In the genomic region with DNA sequence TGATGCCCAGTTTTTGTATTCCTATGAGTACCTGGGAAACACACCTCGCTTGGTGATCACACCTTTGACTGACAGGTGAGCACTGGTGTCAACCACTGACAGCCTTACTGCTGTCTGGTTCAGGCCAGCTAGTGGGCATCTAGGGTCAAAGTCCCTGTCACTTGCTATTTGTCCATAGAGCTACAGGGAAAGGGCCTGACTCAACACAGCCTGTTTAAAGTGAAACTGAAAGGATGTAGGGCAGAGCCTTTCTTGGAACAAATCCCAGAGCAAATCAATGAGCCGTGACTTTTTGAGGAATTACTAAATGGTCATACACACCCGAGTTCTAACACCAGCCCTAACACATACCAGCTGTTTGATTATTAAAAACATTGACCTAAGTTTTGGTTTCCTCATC, we compare ENCODE assay signal across 17 cellular contexts.
DNase-seq lines count a peak whose midpoint lies in the region; ATAC-seq, FAIRE-seq and TF ChIP-seq lines count a peak whose summit lies in the region.
"Had no signal": no experiment of that assay in that cellular context is flagged by ENCODE, and none has a peak within 500 bp of the region (broad histone marks: within the 10 kb centered on the region; RNA-seq: fewer than 3 reads in every experiment).

No MANE protein-coding gene starts in this region.

- no peaks in the 10 kb centered on the region for H3K36me3 ChIP-seq in left ventricle myocardium inferior
- H3K36me3 ChIP-seq in kidney (ENCODE audit: control insufficient read depth in 1 of 2, insufficient read depth in 2 of 2, low read length in 2 of 2) = no peaks in the 10 kb centered on the region
- no peaks in the 10 kb centered on the region for H3K36me3 ChIP-seq in transverse colon

- 25 to 28% methylated on average over 3 of the region's 3 CpGs for WGBS in transverse colon (ENCODE audit: low coverage in 1 of 2), 2 donors

- H3K4me3 ChIP-seq in left ventricle myocardium inferior = peak overlapping the region; percentile 24
- peak overlapping the region in 1 of 2 donors; percentile 22 for H3K4me3 ChIP-seq in kidney (ENCODE audit: low read length in 2 of 2)
- H3K4me3 ChIP-seq in transverse colon = no peak overlapping the region

- no peak for TF ChIP-seq POLR2A in transverse colon (IDR thresholded peaks at IDR 0.05)

- H3K9ac ChIP-seq in kidney (ENCODE audit: low read length in 2 of 2) = no peak overlapping the region

- H3K27me3 ChIP-seq in left ventricle myocardium inferior (ENCODE audit: low read depth) (no peaks in the 10 kb centered on the region), transverse colon (no peaks in the 10 kb centered on the region)

- in situ Hi-C loops in transverse colon (cut with MboI; ENCODE audit: low pct_ligation_motif_present in 1 of 4, low pct_unique_long_range_greater_than_20kb in 1 of 4, low sequenced_read_pairs in 3 of 4) = no loop called here

- TF ChIP-seq CTCF in left ventricle myocardium inferior (IDR thresholded peaks at IDR 0.05; ENCODE audit: borderline replicate concordance) (no peak), kidney (IDR thresholded peaks at IDR 0.05; ENCODE audit: borderline replicate concordance, extremely low read depth, insufficient read depth) (no peak), transverse colon (IDR thresholded peaks at IDR 0.05) (no peak)

- no peak for TF ChIP-seq EP300 in transverse colon (IDR thresholded peaks at IDR 0.05; ENCODE audit: low read depth)

- H3K27ac ChIP-seq in left ventricle myocardium inferior (replicated peaks) (no peak overlapping the region), kidney (ENCODE audit: low read depth in 2 of 2, low read length in 2 of 2) (no peak overlapping the region), transverse colon (no peak overlapping the region)

- ATAC-seq in left ventricle myocardium superior = no peak

- intact Hi-C loops in left ventricle myocardium inferior (cut with micrococcal nuclease) (no loop called here), left ventricle myocardium superior (cut with micrococcal nuclease) (no loop called here), kidney (cut with DNase I) (no loop called here), transverse colon (cut with DNase I; ENCODE audit: low total_unique reads) (no loop called here)

- FAIRE-seq in kidney (lab: Jason Lieb, UNC) = peak; percentile 89
- FAIRE-seq: GM12891 had no signal

- DNase-seq in left ventricle myocardium inferior = no peak
- no peak for DNase-seq in left ventricle myocardium superior
- DNase-seq in SHP77 (lab: John Stamatoyannopoulos, UW) = peak; percentile 22 to 47
- DNase-seq in kidney = no peak
- peak; percentile 51 for DNase-seq in transverse colon
- no peak for DNase-seq in NCI-H82 (lab: John Stamatoyannopoulos, UW)
- no peak for DNase-seq in AML-193 (lab: John Stamatoyannopoulos, UW)
- DNase-seq in activated CD4-positive, alpha-beta T cell treated with anti-CD3 and anti-CD28 coated beads for 1 hour = no peak
- DNase-seq: activated CD4-positive, alpha-beta T cell treated with anti-CD3 and anti-CD28 coated beads for 4 hours; activated T-cell treated with anti-CD3 and anti-CD28 coated beads, Interleukin-2, amount 50 U/mL, for 24 hours; DND-41; NCI-H510A treated with DMSO at 0.1 percent for 48 hours; occipital lobe; stimulated activated CD4-positive, alpha-beta T cell treated with anti-CD3 and anti-CD28 coated beads, Interleukin-12 subunit alpha, Interleukin-12 subunit beta, amount 100 ng/mL, for 4 hours; substantia nigra; T-helper 2 cell had no signal

- H3K9me3 ChIP-seq in left ventricle myocardium inferior (replicated peaks) (no peaks in the 10 kb centered on the region), kidney (ENCODE audit: control insufficient read depth in 1 of 2, low read length in 2 of 2) (no peaks in the 10 kb centered on the region), transverse colon (no peaks in the 10 kb centered on the region)

- H3K4me1 ChIP-seq in left ventricle myocardium inferior (no peaks in the 10 kb centered on the region), kidney (ENCODE audit: control insufficient read depth in 1 of 2, insufficient read depth in 1 of 2, low read depth in 1 of 2, low read length in 2 of 2) (peaks cover 0 to 3% of the 10 kb centered on the region in 2 donors), transverse colon (no peaks in the 10 kb centered on the region)

Comparison
In these comparisons a context has a peak if more than half of its experiments do, and no peak if none do; other contexts are left out.
1. DNase-seq: peak in SHP77 (2 of 2) and transverse colon (single experiment); none in left ventricle myocardium inferior (single experiment), left ventricle myocardium superior (single experiment), kidney (single experiment), NCI-H82 (single experiment), AML-193 (0 of 2) and activated CD4-positive, alpha-beta T cell treated with anti-CD3 and anti-CD28 coated beads for 1 hour (single experiment).